In the genomic region with DNA sequence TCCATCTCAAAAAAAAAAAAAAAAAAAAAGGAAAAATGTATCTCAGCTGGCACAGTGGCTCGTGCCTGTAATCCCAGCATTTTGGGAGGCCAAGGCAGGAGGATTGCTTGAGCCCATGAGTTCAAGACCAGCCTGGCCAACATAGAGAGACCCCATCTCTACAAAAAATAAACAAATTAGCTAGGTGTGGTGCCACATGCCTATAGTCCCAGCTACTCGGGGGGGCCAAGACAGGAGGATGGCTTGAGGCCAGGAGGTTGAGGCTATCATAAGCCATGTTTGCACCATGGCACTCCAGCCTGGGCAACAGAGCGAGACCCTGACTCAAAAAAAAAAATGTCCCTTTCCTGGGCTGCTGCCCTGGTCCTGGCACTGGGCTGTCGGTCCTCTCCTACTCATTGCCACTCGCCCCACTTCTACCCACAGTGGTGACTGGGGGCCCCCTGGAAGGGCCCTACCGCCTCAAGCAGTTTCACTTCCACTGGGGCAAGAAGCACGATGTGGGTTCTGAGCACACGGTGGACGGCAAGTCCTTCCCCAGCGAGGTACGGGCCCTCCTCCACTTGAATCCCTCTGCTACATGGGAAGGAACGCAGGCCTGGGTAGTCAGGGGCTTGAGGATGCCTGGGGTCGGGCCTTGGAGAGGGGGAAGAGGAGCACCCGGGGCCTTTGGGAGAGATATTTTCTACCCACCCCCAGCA, we compare ENCODE assay signal across 1 cellular context.
TF ChIP-seq lines count a peak whose summit lies in the region.

No MANE protein-coding gene starts in this region.

TF ChIP-seq in HepG2, 621 proteins besides CTCF, POLR2A, EP300 and RAD21:
- TF ChIP-seq HES4 (CRISPR knock-in tag; IDR thresholded peaks at IDR 0.05; ENCODE audit: borderline replicate concordance) (no peak), ZNF121 (CRISPR knock-in tag; IDR thresholded peaks at IDR 0.05) (0 out of 2 replicates have a peak, but pooled peaks have one; percentile 16)
